8 cellular contexts compared by ENCODE assay signal in genomic region chr1:200437556-200438203, GRCh38. TPM values are rescaled to one million over a fixed set of nuclear protein-coding genes. Genes with fewer than 3 reads are reported as not detected.
DNase-seq lines count a peak whose midpoint lies in the region; ATAC-seq, FAIRE-seq and TF ChIP-seq lines count a peak whose summit lies in the region.

No MANE protein-coding gene starts in this region.

- H3K27ac ChIP-seq in Karpas-422 (ENCODE audit: low read length): no peak overlapping the region
- no peak overlapping the region for H3K27ac ChIP-seq in endothelial cell of umbilical vein (ENCODE audit: insufficient read depth, low read depth, low read length)
- peak overlapping the region; percentile 46 for H3K27ac ChIP-seq in subcutaneous abdominal adipose tissue (ENCODE audit: low read depth, low read length)
- peak overlapping the region in 1 of 4 donors; percentile 30 for H3K27ac ChIP-seq in transverse colon

- ATAC-seq in activated T-cell treated with anti-CD3 and anti-CD28 coated beads, Interleukin-2, amount 50 U/mL, for 72 hours (replicated peaks in 1 of 2): peak; percentile 52 to 69

- H3K27me3 Mint-ChIP-seq in activated T-cell treated with anti-CD3 and anti-CD28 coated beads, Interleukin-2, amount 50 U/mL, for 72 hours (ENCODE audit: low read depth): no peaks in the 10 kb centered on the region

- 21 to 32% methylated on average over 3 to 5 of the region's 5 CpGs for WGBS in transverse colon (ENCODE audit: low coverage in 1 of 2), 2 donors

- no TSS peak for BruUV-seq in endothelial cell of umbilical vein (replicated peaks; lab: Mats Ljungman, UMichigan)

- TF ChIP-seq EP300 in transverse colon (IDR thresholded peaks at IDR 0.05; ENCODE audit: low read depth): no peak

- TF ChIP-seq CTCF in endothelial cell of umbilical vein (IDR thresholded peaks at IDR 0.05; ENCODE audit: extremely low read depth in 1 of 2, insufficient read depth in 1 of 2, low read depth in 1 of 2, low read length in 2 of 2): no peak
- TF ChIP-seq CTCF in transverse colon (IDR thresholded peaks at IDR 0.05): no peak

- peaks cover 21% of the 10 kb centered on the region for H3K4me1 Mint-ChIP-seq in activated T-cell treated with anti-CD3 and anti-CD28 coated beads, Interleukin-2, amount 50 U/mL, for 72 hours (ENCODE audit: low read depth)

- H4K20me1 ChIP-seq in Karpas-422 (ENCODE audit: insufficient read depth, low read depth, low read length) (no peaks in the 10 kb centered on the region), endothelial cell of umbilical vein (replicated peaks; ENCODE audit: control insufficient read depth, extremely low read depth, insufficient read depth, low read length) (no peaks in the 10 kb centered on the region)

- peak overlapping the region; percentile 79 for H3K27ac Mint-ChIP-seq in activated T-cell treated with anti-CD3 and anti-CD28 coated beads, Interleukin-2, amount 50 U/mL, for 72 hours

- peak overlapping the region; percentile 74 for H3K4me2 ChIP-seq in Karpas-422 (ENCODE audit: low read depth, low read length, poor library complexity, severe bottlenecking)
- H3K4me2 ChIP-seq in endothelial cell of umbilical vein (ENCODE audit: insufficient read depth, low read length): no peak overlapping the region

- H3K27me3 ChIP-seq in Karpas-422 (ENCODE audit: low read length) (no peaks in the 10 kb centered on the region), endothelial cell of umbilical vein (ENCODE audit: control insufficient read depth in 2 of 2, insufficient read depth in 2 of 2, low read length in 2 of 2) (no peaks in the 10 kb centered on the region), subcutaneous abdominal adipose tissue (ENCODE audit: control insufficient read depth in 5 of 5, insufficient read depth in 4 of 5, low read length in 5 of 5) (no peaks in the 10 kb centered on the region), transverse colon (no peaks in the 10 kb centered on the region)

- H3K36me3 Mint-ChIP-seq in activated T-cell treated with anti-CD3 and anti-CD28 coated beads, Interleukin-2, amount 50 U/mL, for 72 hours (ENCODE audit: insufficient read depth in 2 of 2): no peaks in the 10 kb centered on the region

- H3K4me3 ChIP-seq in Karpas-422 (ENCODE audit: low read length) (peak overlapping the region; percentile 53), endothelial cell of umbilical vein (replicated peaks in 1 of 3; ENCODE audit: insufficient read depth in 1 of 3, low read depth in 1 of 3, low read length in 3 of 3) (no peak overlapping the region), subcutaneous abdominal adipose tissue (ENCODE audit: low read depth in 1 of 5, low read length in 5 of 5) (peak overlapping the region; percentile 39 to 60 (median 50)), transverse colon (peak overlapping the region in 2 of 4 donors; percentile 7 to 26)

- no peak for DNase-seq in activated T-cell treated with anti-CD3 and anti-CD28 coated beads, Interleukin-2, amount 50 U/mL, for 72 hours
- no peak for DNase-seq in activated T-cell treated with anti-CD3 and anti-CD28 coated beads, Interleukin-2, amount 50 U/mL, for 1 hour
- DNase-seq in Karpas-422 (no peak), endothelial cell of umbilical vein (ENCODE audit: low read depth, low spot score) (peak; percentile 6), COLO668 (lab: John Stamatoyannopoulos, UW; ENCODE audit: unreplicated experiment) (no peak), transverse colon (no peak), DMS114 treated with DMSO at 0.1 percent for 48 hours (lab: John Stamatoyannopoulos, UW; ENCODE audit: unreplicated experiment) (no peak)

- peak overlapping the region; percentile 56 to 81 for H3K4me3 Mint-ChIP-seq in activated T-cell treated with anti-CD3 and anti-CD28 coated beads, Interleukin-2, amount 50 U/mL, for 72 hours

- H3K79me2 ChIP-seq in Karpas-422 (ENCODE audit: low read length) (no peaks in the 10 kb centered on the region), endothelial cell of umbilical vein (ENCODE audit: control insufficient read depth, insufficient read depth, low read length) (no peaks in the 10 kb centered on the region)

- in situ Hi-C loops in transverse colon (cut with MboI; ENCODE audit: low pct_ligation_motif_present in 1 of 4, low pct_unique_long_range_greater_than_20kb in 1 of 4, low sequenced_read_pairs in 3 of 4): no loop called here

- H2AFZ ChIP-seq in Karpas-422 (ENCODE audit: low read length): peak overlapping the region; percentile 98
- H2AFZ ChIP-seq in endothelial cell of umbilical vein (ENCODE audit: low read depth, low read length): no peak overlapping the region

- FAIRE-seq in endothelial cell of umbilical vein (lab: Jason Lieb, UNC): no peak

- TF ChIP-seq POLR2A in endothelial cell of umbilical vein (IDR thresholded peaks at IDR 0.05; ENCODE audit: low read depth, low read length): no peak
- TF ChIP-seq POLR2A in transverse colon (IDR thresholded peaks at IDR 0.05): no peak

- H3K9ac ChIP-seq in Karpas-422 (ENCODE audit: low read length) (peak overlapping the region; percentile 52), endothelial cell of umbilical vein (replicated peaks; ENCODE audit: extremely low read depth, insufficient read depth, low read length) (no peak overlapping the region), subcutaneous abdominal adipose tissue (ENCODE audit: low read length in 5 of 5) (peak overlapping the region in 4 of 5 donors; percentile 14 to 53 (median 46))

- H3K36me3 ChIP-seq in Karpas-422 (ENCODE audit: insufficient read depth, low read length) (no peaks in the 10 kb centered on the region), endothelial cell of umbilical vein (ENCODE audit: control insufficient read depth in 2 of 2, extremely low read depth in 1 of 2, insufficient read depth in 2 of 2, low read length in 2 of 2) (no peaks in the 10 kb centered on the region), subcutaneous abdominal adipose tissue (ENCODE audit: control insufficient read depth in 5 of 5, insufficient read depth in 5 of 5, low read length in 5 of 5) (no peaks in the 10 kb centered on the region), transverse colon (no peaks in the 10 kb centered on the region)

- POLR2A ChIA-PET in endothelial cell of umbilical vein (lab: Charles Lee): no interaction called here

- H3K9me3 Mint-ChIP-seq in activated T-cell treated with anti-CD3 and anti-CD28 coated beads, Interleukin-2, amount 50 U/mL, for 72 hours: no peaks in the 10 kb centered on the region

- H3K9me3 ChIP-seq in Karpas-422 (ENCODE audit: low read length): no peaks in the 10 kb centered on the region
- no peaks in the 10 kb centered on the region for H3K9me3 ChIP-seq in endothelial cell of umbilical vein (replicated peaks; ENCODE audit: control insufficient read depth, insufficient read depth, low read length)
- no peaks in the 10 kb centered on the region for H3K9me3 ChIP-seq in subcutaneous abdominal adipose tissue (ENCODE audit: control insufficient read depth in 5 of 5, low read length in 5 of 5)
- H3K9me3 ChIP-seq in transverse colon: no peaks in the 10 kb centered on the region

- intact Hi-C loops in endothelial cell of umbilical vein (cut with micrococcal nuclease): no loop called here
- intact Hi-C loops in transverse colon (cut with DNase I; ENCODE audit: low total_unique reads): no loop called here

- peaks cover 21% of the 10 kb centered on the region for H3K4me1 ChIP-seq in Karpas-422 (ENCODE audit: low read length)
- no peaks in the 10 kb centered on the region for H3K4me1 ChIP-seq in endothelial cell of umbilical vein (ENCODE audit: control insufficient read depth, extremely low read depth, insufficient read depth, low read length)
- peaks cover 0 to 14% (median 7%) of the 10 kb centered on the region in 5 donors for H3K4me1 ChIP-seq in subcutaneous abdominal adipose tissue (ENCODE audit: control insufficient read depth in 5 of 5, insufficient read depth in 5 of 5, low read length in 5 of 5)
- peaks cover 0 to 13% (median 3%) of the 10 kb centered on the region in 4 donors for H3K4me1 ChIP-seq in transverse colon

- H3K9me2 ChIP-seq in Karpas-422 (replicated peaks; ENCODE audit: insufficient read depth, low read length): no peaks in the 10 kb centered on the region

- CTCF ChIA-PET in endothelial cell of umbilical vein (lab: Charles Lee): interaction anchor here (0.8 kb wide), 1 partner anchor 20 kb away, joined by 3 read pairs; no protein-coding TSS in a partner anchor

- no peaks in the 10 kb centered on the region for H3K9me1 ChIP-seq in endothelial cell of umbilical vein (replicated peaks; ENCODE audit: control insufficient read depth, extremely low read depth, insufficient read depth, low read length)

- dilution Hi-C loops in endothelial cell of umbilical vein (cut with MboI; ENCODE audit: extremely low pct_ligation_motif_present, low sequenced_read_pairs): no loop called here

TF ChIP-seq in endothelial cell of umbilical vein, 7 proteins besides CTCF, POLR2A, EP300 and RAD21:
- no peak for TF ChIP-seq MAX (IDR thresholded peaks at IDR 0.05; ENCODE audit: insufficient read depth, insufficient read length)
- no peak for TF ChIP-seq FOS (IDR thresholded peaks at IDR 0.05; ENCODE audit: borderline replicate concordance, insufficient read depth, low read length)
- no peak for TF ChIP-seq GATA2 (IDR thresholded peaks at IDR 0.05; ENCODE audit: insufficient read depth, insufficient read length, low read depth, low read length)
- no peak for TF ChIP-seq JUN (IDR thresholded peaks at IDR 0.05; ENCODE audit: borderline replicate concordance, insufficient read depth, insufficient read length, low read depth)
- no peak for TF ChIP-seq EZH2 (IDR thresholded peaks at IDR 0.05; ENCODE audit: borderline replicate concordance, low read depth, low read length, severe bottlenecking)
- TF ChIP-seq POLR2AphosphoS5 (IDR thresholded peaks at IDR 0.05; ENCODE audit: insufficient read depth, low read depth, low read length): no peak
- TF ChIP-seq MYC (IDR thresholded peaks at IDR 0.05; ENCODE audit: low read depth, low read length): no peak

RNA-seq across cellular contexts. Expression of gene ZNF281, which starts 27.8 kb away (rescaled TPM):
- total RNA-seq in activated T-cell treated with anti-CD3 and anti-CD28 coated beads, Interleukin-2, amount 50 U/mL, for 72 hours: 10 to 100 TPM; 14.4 to 15.6 TPM
- total RNA-seq in Karpas-422 (2014; rRNA removed; shearing (Covaris generic); ENCODE audit: low replicate concordance): 21.7 and 31.1 TPM in 2 replicates
- total RNA-seq in endothelial cell of umbilical vein: 22.3 and 23.2 TPM in 2 replicates
- 3.8 and 5.2 TPM in 2 replicates for polyA plus RNA-seq in endothelial cell of umbilical vein
- 4.5 and 4.7 TPM in 2 replicates for polyA plus RNA-seq in endothelial cell of umbilical vein (2011; cell fraction: cytosol; rRNA removed)
- 9.0 and 10.6 TPM in 2 replicates for polyA plus RNA-seq in endothelial cell of umbilical vein (2011; cell fraction: nucleus; rRNA removed)
- polyA plus RNA-seq in endothelial cell of umbilical vein (2012): 9.9 and 11.0 TPM in 2 replicates
- 13.4 and 14.6 TPM in 2 replicates for polyA minus RNA-seq in endothelial cell of umbilical vein
- polyA minus RNA-seq in endothelial cell of umbilical vein (2011; cell fraction: cytosol; rRNA and poly(A)+ RNA removed): 9.5 TPM
- 16.6 and 22.8 TPM in 2 replicates for polyA minus RNA-seq in endothelial cell of umbilical vein (2011; cell fraction: nucleus; rRNA and poly(A)+ RNA removed)
- 10 to 100 TPM in 2 of 4 donors, 1 to 10 TPM in 2; 7.5 to 15.1 (median 10.9) TPM for total RNA-seq in transverse colon

Comparison
In these comparisons a context has a peak if more than half of its experiments do, and no peak if none do; other contexts are left out.
1. H3K4me3 ChIP-seq: peak in Karpas-422 (single experiment) and subcutaneous abdominal adipose tissue (5 of 5); none in endothelial cell of umbilical vein (0 of 3).